1 cellular context compared by ENCODE assay signal in the genomic region with DNA sequence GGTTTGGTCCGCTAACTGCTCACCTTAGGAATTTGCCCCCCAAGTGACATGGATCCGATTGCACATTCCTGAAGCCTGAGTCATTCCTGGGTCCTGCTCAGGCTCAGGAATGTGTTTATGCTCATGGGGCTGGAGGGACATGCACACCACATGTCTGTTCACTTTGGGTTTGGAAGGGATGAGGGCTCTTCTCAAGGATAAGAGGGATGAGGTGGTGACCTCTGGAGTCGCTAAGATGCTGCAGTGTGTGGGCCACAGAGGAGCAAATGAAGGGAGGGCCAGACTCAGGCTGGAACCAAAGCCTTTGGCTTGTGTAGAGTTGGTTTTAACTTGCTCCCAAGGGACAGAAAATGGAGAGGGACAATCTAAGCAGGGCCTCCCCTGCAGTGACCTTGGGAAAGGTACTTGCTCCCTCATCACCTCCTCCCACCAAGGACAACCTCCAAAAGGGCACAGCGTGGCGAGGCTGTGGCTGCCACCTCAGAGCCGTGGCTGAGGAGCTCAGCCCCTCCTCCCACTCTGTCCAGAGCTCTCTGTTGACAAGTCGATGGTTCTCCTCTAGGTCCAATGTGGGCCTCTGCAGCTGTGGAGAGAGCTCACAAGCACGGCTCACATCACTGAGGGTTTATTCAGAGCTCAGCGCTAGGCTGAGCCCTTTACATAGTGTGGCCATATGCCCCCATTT.
TF ChIP-seq lines count a peak whose summit lies in the region.

No MANE protein-coding gene starts in this region.

TF ChIP-seq in HepG2, 621 proteins besides CTCF, POLR2A, EP300 and RAD21 (continued from another document and continues in another):
- TF ChIP-seq, protein P1, sequence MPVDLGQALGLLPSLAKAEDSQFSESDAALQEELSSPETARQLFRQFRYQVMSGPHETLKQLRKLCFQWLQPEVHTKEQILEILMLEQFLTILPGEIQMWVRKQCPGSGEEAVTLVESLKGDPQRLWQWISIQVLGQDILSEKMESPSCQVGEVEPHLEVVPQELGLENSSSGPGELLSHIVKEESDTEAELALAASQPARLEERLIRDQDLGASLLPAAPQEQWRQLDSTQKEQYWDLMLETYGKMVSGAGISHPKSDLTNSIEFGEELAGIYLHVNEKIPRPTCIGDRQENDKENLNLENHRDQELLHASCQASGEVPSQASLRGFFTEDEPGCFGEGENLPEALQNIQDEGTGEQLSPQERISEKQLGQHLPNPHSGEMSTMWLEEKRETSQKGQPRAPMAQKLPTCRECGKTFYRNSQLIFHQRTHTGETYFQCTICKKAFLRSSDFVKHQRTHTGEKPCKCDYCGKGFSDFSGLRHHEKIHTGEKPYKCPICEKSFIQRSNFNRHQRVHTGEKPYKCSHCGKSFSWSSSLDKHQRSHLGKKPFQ (CRISPR knock-in tag; IDR thresholded peaks at IDR 0.05; ENCODE audit: insufficient replicate concordance): peak; percentile 97
- TF ChIP-seq ZNF678 (CRISPR knock-in tag; IDR thresholded peaks at IDR 0.05) (peak; percentile 94), ZNF766 (CRISPR knock-in tag; IDR thresholded peaks at IDR 0.05; ENCODE audit: borderline replicate concordance) (peak; percentile 49; the same call in 1 of the 2 replicates), ZNF616 (CRISPR knock-in tag; IDR thresholded peaks at IDR 0.05; ENCODE audit: low read depth) (no peak), HHEX (CRISPR knock-in tag; IDR thresholded peaks at IDR 0.05) (no peak), ONECUT2 (CRISPR knock-in tag; IDR thresholded peaks at IDR 0.05) (no peak; the same call in none of the 2 replicates), ZNF235 (CRISPR knock-in tag; IDR thresholded peaks at IDR 0.05; ENCODE audit: borderline replicate concordance) (no peak), FIP1L1 (IDR thresholded peaks at IDR 0.05; ENCODE audit: borderline replicate concordance, insufficient read depth, low read depth, low read length) (no peak), NFE2L1 (CRISPR knock-in tag; IDR thresholded peaks at IDR 0.05; ENCODE audit: borderline replicate concordance) (no peak), YEATS2 (CRISPR knock-in tag; IDR thresholded peaks at IDR 0.05; ENCODE audit: borderline replicate concordance) (no peak; the same call in 1 of the 2 replicates), ZNF230 (CRISPR knock-in tag; IDR thresholded peaks at IDR 0.05) (peak; percentile 42; the same call in 1 of the 2 replicates), REPIN1 (CRISPR knock-in tag; IDR thresholded peaks at IDR 0.05; ENCODE audit: borderline replicate concordance, low read depth) (no peak; the same call in 1 of the 2 replicates), RFXANK (CRISPR knock-in tag; IDR thresholded peaks at IDR 0.05) (no peak), HNF4A (CRISPR knock-in tag; IDR thresholded peaks at IDR 0.05) (peak; percentile 72), ZNF782 (CRISPR knock-in tag; IDR thresholded peaks at IDR 0.05; ENCODE audit: borderline replicate concordance) (no peak; the same call in 1 of the 2 replicates), CENPT (CRISPR knock-in tag; IDR thresholded peaks at IDR 0.05; ENCODE audit: low read depth) (no peak; the same call in 1 of the 2 replicates), ZNF7 (CRISPR knock-in tag; IDR thresholded peaks at IDR 0.05) (no peak), ZNF468 (CRISPR knock-in tag; IDR thresholded peaks at IDR 0.05) (no peak), KLF11 (CRISPR knock-in tag; IDR thresholded peaks at IDR 0.05) (no peak), ZNF20 (CRISPR knock-in tag; IDR thresholded peaks at IDR 0.05) (no peak), ZFP36L2 (CRISPR knock-in tag; IDR thresholded peaks at IDR 0.05) (no peak), ELF1 (CRISPR knock-in tag; IDR thresholded peaks at IDR 0.05) (no peak; the same call in none of the 2 replicates), ARNTL (CRISPR knock-in tag; IDR thresholded peaks at IDR 0.05) (peak; percentile 92), GATAD1 (CRISPR knock-in tag; IDR thresholded peaks at IDR 0.05) (no peak), HCFC1 (IDR thresholded peaks at IDR 0.05; ENCODE audit: low read depth, low read length) (peak; percentile 4; the same call in 1 of the 2 replicates), HNRNPK (IDR thresholded peaks at IDR 0.05; ENCODE audit: low read depth, low read length, poor library complexity, severe bottlenecking) (no peak), ZNF660 (CRISPR knock-in tag; IDR thresholded peaks at IDR 0.05; ENCODE audit: borderline replicate concordance, low read depth) (peak; percentile 88), HOXD1 (CRISPR knock-in tag; IDR thresholded peaks at IDR 0.05) (0 out of 2 replicates have a peak, but pooled peaks have one; percentile 79), ZNF329 (CRISPR knock-in tag; IDR thresholded peaks at IDR 0.05; ENCODE audit: low read depth) (peak; percentile 74; the same call in 1 of the 2 replicates), ZNF547 (CRISPR knock-in tag; IDR thresholded peaks at IDR 0.05) (0 out of 2 replicates have a peak, but pooled peaks have one; percentile 23), NONO (IDR thresholded peaks at IDR 0.05) (no peak), NONO (CRISPR knock-in tag; conservative IDR thresholded peaks at IDR 0.05) (no peak; the same call in 1 of the 2 replicates)
- TF ChIP-seq, protein P2, sequence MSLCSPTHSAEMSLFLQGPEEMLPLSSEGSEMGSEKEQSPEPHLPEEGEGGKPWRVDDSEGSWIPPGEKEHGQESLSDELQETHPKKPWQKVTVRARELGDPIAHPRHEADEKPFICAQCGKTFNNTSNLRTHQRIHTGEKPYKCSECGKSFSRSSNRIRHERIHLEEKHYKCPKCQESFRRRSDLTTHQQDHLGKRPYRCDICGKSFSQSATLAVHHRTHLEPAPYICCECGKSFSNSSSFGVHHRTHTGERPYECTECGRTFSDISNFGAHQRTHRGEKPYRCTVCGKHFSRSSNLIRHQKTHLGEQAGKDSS (CRISPR knock-in tag; IDR thresholded peaks at IDR 0.05; ENCODE audit: borderline replicate concordance, low read depth): peak; percentile 95
- TF ChIP-seq, protein P3, sequence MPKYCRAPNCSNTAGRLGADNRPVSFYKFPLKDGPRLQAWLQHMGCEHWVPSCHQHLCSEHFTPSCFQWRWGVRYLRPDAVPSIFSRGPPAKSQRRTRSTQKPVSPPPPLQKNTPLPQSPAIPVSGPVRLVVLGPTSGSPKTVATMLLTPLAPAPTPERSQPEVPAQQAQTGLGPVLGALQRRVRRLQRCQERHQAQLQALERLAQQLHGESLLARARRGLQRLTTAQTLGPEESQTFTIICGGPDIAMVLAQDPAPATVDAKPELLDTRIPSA (CRISPR knock-in tag; IDR thresholded peaks at IDR 0.05; ENCODE audit: borderline replicate concordance): no peak
- TF ChIP-seq, protein P4, sequence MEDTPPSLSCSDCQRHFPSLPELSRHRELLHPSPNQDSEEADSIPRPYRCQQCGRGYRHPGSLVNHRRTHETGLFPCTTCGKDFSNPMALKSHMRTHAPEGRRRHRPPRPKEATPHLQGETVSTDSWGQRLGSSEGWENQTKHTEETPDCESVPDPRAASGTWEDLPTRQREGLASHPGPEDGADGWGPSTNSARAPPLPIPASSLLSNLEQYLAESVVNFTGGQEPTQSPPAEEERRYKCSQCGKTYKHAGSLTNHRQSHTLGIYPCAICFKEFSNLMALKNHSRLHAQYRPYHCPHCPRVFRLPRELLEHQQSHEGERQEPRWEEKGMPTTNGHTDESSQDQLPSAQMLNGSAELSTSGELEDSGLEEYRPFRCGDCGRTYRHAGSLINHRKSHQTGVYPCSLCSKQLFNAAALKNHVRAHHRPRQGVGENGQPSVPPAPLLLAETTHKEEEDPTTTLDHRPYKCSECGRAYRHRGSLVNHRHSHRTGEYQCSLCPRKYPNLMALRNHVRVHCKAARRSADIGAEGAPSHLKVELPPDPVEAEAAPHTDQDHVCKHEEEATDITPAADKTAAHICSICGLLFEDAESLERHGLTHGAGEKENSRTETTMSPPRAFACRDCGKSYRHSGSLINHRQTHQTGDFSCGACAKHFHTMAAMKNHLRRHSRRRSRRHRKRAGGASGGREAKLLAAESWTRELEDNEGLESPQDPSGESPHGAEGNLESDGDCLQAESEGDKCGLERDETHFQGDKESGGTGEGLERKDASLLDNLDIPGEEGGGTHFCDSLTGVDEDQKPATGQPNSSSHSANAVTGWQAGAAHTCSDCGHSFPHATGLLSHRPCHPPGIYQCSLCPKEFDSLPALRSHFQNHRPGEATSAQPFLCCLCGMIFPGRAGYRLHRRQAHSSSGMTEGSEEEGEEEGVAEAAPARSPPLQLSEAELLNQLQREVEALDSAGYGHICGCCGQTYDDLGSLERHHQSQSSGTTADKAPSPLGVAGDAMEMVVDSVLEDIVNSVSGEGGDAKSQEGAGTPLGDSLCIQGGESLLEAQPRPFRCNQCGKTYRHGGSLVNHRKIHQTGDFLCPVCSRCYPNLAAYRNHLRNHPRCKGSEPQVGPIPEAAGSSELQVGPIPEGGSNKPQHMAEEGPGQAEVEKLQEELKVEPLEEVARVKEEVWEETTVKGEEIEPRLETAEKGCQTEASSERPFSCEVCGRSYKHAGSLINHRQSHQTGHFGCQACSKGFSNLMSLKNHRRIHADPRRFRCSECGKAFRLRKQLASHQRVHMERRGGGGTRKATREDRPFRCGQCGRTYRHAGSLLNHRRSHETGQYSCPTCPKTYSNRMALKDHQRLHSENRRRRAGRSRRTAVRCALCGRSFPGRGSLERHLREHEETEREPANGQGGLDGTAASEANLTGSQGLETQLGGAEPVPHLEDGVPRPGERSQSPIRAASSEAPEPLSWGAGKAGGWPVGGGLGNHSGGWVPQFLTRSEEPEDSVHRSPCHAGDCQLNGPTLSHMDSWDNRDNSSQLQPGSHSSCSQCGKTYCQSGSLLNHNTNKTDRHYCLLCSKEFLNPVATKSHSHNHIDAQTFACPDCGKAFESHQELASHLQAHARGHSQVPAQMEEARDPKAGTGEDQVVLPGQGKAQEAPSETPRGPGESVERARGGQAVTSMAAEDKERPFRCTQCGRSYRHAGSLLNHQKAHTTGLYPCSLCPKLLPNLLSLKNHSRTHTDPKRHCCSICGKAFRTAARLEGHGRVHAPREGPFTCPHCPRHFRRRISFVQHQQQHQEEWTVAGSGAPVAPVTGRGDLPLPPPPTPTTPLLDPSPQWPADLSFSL (CRISPR knock-in tag; IDR thresholded peaks at IDR 0.05): 0 out of 2 replicates have a peak, but pooled peaks have one; percentile 72
- TF ChIP-seq, protein P5, sequence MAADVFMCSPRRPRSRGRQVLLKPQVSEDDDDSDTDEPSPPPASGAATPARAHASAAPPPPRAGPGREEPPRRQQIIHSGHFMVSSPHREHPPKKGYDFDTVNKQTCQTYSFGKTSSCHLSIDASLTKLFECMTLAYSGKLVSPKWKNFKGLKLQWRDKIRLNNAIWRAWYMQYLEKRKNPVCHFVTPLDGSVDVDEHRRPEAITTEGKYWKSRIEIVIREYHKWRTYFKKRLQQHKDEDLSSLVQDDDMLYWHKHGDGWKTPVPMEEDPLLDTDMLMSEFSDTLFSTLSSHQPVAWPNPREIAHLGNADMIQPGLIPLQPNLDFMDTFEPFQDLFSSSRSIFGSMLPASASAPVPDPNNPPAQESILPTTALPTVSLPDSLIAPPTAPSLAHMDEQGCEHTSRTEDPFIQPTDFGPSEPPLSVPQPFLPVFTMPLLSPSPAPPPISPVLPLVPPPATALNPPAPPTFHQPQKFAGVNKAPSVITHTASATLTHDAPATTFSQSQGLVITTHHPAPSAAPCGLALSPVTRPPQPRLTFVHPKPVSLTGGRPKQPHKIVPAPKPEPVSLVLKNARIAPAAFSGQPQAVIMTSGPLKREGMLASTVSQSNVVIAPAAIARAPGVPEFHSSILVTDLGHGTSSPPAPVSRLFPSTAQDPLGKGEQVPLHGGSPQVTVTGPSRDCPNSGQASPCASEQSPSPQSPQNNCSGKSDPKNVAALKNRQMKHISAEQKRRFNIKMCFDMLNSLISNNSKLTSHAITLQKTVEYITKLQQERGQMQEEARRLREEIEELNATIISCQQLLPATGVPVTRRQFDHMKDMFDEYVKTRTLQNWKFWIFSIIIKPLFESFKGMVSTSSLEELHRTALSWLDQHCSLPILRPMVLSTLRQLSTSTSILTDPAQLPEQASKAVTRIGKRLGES (CRISPR knock-in tag; IDR thresholded peaks at IDR 0.05; ENCODE audit: borderline replicate concordance): no peak
- TF ChIP-seq, protein P6, sequence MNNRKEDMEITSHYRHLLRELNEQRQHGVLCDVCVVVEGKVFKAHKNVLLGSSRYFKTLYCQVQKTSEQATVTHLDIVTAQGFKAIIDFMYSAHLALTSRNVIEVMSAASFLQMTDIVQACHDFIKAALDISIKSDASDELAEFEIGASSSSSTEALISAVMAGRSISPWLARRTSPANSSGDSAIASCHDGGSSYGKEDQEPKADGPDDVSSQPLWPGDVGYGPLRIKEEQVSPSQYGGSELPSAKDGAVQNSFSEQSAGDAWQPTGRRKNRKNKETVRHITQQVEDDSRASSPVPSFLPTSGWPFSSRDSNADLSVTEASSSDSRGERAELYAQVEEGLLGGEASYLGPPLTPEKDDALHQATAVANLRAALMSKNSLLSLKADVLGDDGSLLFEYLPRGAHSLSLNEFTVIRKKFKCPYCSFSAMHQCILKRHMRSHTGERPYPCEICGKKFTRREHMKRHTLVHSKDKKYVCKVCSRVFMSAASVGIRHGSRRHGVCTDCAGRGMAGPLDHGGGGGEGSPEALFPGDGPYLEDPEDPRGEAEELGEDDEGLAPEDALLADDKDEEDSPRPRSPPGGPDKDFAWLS (CRISPR knock-in tag; IDR thresholded peaks at IDR 0.05; ENCODE audit: borderline replicate concordance): 0 out of 2 replicates have a peak, but pooled peaks have one; percentile 91
- TF ChIP-seq, protein P7, sequence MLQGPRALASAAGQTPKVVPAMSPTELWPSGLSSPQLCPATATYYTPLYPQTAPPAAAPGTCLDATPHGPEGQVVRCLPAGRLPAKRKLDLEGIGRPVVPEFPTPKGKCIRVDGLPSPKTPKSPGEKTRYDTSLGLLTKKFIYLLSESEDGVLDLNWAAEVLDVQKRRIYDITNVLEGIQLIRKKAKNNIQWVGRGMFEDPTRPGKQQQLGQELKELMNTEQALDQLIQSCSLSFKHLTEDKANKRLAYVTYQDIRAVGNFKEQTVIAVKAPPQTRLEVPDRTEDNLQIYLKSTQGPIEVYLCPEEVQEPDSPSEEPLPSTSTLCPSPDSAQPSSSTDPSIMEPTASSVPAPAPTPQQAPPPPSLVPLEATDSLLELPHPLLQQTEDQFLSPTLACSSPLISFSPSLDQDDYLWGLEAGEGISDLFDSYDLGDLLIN (CRISPR knock-in tag; IDR thresholded peaks at IDR 0.05; ENCODE audit: borderline replicate concordance): no peak
- TF ChIP-seq, protein P8, sequence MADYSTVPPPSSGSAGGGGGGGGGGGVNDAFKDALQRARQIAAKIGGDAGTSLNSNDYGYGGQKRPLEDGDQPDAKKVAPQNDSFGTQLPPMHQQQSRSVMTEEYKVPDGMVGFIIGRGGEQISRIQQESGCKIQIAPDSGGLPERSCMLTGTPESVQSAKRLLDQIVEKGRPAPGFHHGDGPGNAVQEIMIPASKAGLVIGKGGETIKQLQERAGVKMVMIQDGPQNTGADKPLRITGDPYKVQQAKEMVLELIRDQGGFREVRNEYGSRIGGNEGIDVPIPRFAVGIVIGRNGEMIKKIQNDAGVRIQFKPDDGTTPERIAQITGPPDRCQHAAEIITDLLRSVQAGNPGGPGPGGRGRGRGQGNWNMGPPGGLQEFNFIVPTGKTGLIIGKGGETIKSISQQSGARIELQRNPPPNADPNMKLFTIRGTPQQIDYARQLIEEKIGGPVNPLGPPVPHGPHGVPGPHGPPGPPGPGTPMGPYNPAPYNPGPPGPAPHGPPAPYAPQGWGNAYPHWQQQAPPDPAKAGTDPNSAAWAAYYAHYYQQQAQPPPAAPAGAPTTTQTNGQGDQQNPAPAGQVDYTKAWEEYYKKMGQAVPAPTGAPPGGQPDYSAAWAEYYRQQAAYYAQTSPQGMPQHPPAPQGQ (CRISPR knock-in tag; IDR thresholded peaks at IDR 0.05; ENCODE audit: borderline replicate concordance): no peak
- TF ChIP-seq, protein P9, sequence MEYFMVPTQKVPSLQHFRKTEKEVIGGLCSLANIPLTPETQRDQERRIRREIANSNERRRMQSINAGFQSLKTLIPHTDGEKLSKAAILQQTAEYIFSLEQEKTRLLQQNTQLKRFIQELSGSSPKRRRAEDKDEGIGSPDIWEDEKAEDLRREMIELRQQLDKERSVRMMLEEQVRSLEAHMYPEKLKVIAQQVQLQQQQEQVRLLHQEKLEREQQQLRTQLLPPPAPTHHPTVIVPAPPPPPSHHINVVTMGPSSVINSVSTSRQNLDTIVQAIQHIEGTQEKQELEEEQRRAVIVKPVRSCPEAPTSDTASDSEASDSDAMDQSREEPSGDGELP (IDR thresholded peaks at IDR 0.05; ENCODE audit: borderline replicate concordance, low read depth): peak; percentile 59
